2 cellular contexts compared by ENCODE assay signal in the genomic region with DNA sequence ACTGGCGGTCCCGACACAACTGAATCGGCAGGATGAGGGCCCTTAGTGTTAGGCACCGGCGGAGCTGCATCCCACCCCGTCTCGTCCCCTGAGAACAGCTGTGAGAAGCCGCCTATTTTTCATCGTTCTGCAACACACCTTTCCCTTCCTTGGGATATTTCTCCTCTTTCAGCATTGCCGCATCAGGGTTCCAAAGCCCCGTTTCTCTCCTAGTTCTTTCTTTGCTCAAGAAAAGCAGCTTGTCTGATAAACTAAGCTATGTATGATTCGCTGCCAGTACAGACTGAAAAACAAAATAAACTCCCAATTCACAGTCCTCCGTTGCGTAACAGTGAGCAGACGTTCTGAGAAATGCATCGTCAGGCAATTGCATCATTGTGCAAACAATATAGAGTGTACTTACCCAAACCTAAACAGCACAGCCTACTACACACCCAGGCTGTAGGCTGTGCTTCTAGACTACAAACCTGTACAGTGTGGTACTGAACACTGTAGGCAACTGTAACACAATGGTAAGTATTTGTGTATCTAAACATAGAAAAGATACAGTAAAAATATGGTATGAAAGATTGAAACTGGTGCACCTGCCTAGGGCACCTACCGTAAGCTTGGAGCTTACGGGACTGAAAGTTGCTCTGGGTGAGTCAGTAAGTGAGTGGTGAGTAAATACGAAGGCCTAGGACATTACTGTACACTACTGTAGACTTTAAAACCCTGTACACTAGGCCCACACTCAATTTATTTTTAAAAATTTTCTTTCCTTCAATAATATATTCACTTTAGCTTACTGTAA.
A peak's percentile ranks its signal among the peaks of the same experiment; 100 is the strongest.
TF ChIP-seq lines count a peak whose summit lies in the region.

No MANE protein-coding gene starts in this region.

TF ChIP-seq in GM12878, 131 proteins besides CTCF, POLR2A, EP300 and RAD21:
- no peak for TF ChIP-seq SRF (IDR thresholded peaks at IDR 0.05; ENCODE audit: low read depth in 2 of 2, low read length in 2 of 2)

TF ChIP-seq in HepG2, 621 proteins besides CTCF, POLR2A, EP300 and RAD21 (continues in another document):
- no peak for TF ChIP-seq MAF1 (CRISPR knock-in tag; IDR thresholded peaks at IDR 0.05; ENCODE audit: borderline replicate concordance)
- TF ChIP-seq MED1 (CRISPR knock-in tag; IDR thresholded peaks at IDR 0.05) = peak; percentile 39
- no peak for TF ChIP-seq NCOA5 (CRISPR knock-in tag; IDR thresholded peaks at IDR 0.05)
- no peak for TF ChIP-seq HHEX (CRISPR knock-in tag; IDR thresholded peaks at IDR 0.05)
- 0 out of 2 replicates have a peak, but pooled peaks have one; percentile 29 for TF ChIP-seq BATF2 (CRISPR knock-in tag; IDR thresholded peaks at IDR 0.05)
- TF ChIP-seq HNRNPK (IDR thresholded peaks at IDR 0.05; ENCODE audit: low read depth, low read length, poor library complexity, severe bottlenecking) = no peak
- peak; percentile 100 for TF ChIP-seq CEBPG (CRISPR knock-in tag; IDR thresholded peaks at IDR 0.05)
- no peak for TF ChIP-seq MYC (CRISPR knock-in tag; IDR thresholded peaks at IDR 0.05; ENCODE audit: borderline replicate concordance)
- peak; percentile 73 for TF ChIP-seq PHF21A (CRISPR knock-in tag; IDR thresholded peaks at IDR 0.05)
- no peak for TF ChIP-seq ZNF354B (CRISPR knock-in tag; IDR thresholded peaks at IDR 0.05)
- peak; percentile 44; the same call in 1 of the 2 replicates for TF ChIP-seq BCL3 (CRISPR knock-in tag; IDR thresholded peaks at IDR 0.05)
- TF ChIP-seq MYPOP (CRISPR knock-in tag; IDR thresholded peaks at IDR 0.05) = no peak; the same call in 1 of the 2 replicates
- TF ChIP-seq KLF6 (CRISPR knock-in tag; IDR thresholded peaks at IDR 0.05) = peak; percentile 44; the same call in 1 of the 2 replicates
- TF ChIP-seq CENPX (CRISPR knock-in tag; IDR thresholded peaks at IDR 0.05) = no peak
- no peak for TF ChIP-seq PAF1 (CRISPR knock-in tag; IDR thresholded peaks at IDR 0.05)
- TF ChIP-seq DNMT1 (CRISPR knock-in tag; IDR thresholded peaks at IDR 0.05) = no peak
- no peak for TF ChIP-seq ZBTB43 (CRISPR knock-in tag; conservative IDR thresholded peaks at IDR 0.05)
- no peak for TF ChIP-seq ESRRA (CRISPR knock-in tag; IDR thresholded peaks at IDR 0.05; ENCODE audit: low read depth)
- 0 out of 2 replicates have a peak, but pooled peaks have one; percentile 23 for TF ChIP-seq ZBTB38 (CRISPR knock-in tag; IDR thresholded peaks at IDR 0.05)
- TF ChIP-seq PPARG (CRISPR knock-in tag; conservative IDR thresholded peaks at IDR 0.05) = 0 out of 2 replicates have a peak, but pooled peaks have one; percentile 27
- TF ChIP-seq DPF2 (CRISPR knock-in tag; IDR thresholded peaks at IDR 0.05; ENCODE audit: borderline replicate concordance, low read depth) = peak; percentile 72; the same call in 1 of the 2 replicates
- no peak for TF ChIP-seq FOXC1 (CRISPR knock-in tag; IDR thresholded peaks at IDR 0.05; ENCODE audit: borderline replicate concordance)
- 0 out of 2 replicates have a peak, but pooled peaks have one; percentile 43 for TF ChIP-seq DZIP1 (CRISPR knock-in tag; IDR thresholded peaks at IDR 0.05)
- TF ChIP-seq STAT5B (CRISPR knock-in tag; IDR thresholded peaks at IDR 0.05) = 0 out of 2 replicates have a peak, but pooled peaks have one; percentile 35
- TF ChIP-seq JUND (CRISPR knock-in tag; IDR thresholded peaks at IDR 0.05) = peak; percentile 94
- TF ChIP-seq ZNF276 (CRISPR knock-in tag; IDR thresholded peaks at IDR 0.05; ENCODE audit: low read depth) = no peak; the same call in 1 of the 2 replicates
- peak; percentile 32; the same call in 1 of the 2 replicates for TF ChIP-seq SMC3 (IDR thresholded peaks at IDR 0.05; ENCODE audit: low read length)
- TF ChIP-seq CCDC6 (CRISPR knock-in tag; IDR thresholded peaks at IDR 0.05) = no peak
- no peak for TF ChIP-seq ZNF672 (CRISPR knock-in tag; IDR thresholded peaks at IDR 0.05)
- TF ChIP-seq IRF2 (CRISPR knock-in tag; IDR thresholded peaks at IDR 0.05) = no peak
- TF ChIP-seq ZNF709 (CRISPR knock-in tag; IDR thresholded peaks at IDR 0.05) = no peak
- TF ChIP-seq ZNF501 (CRISPR knock-in tag; IDR thresholded peaks at IDR 0.05) = peak; percentile 61; the same call in 1 of the 2 replicates
- no peak for TF ChIP-seq TBX3 (IDR thresholded peaks at IDR 0.05; ENCODE audit: borderline replicate concordance)
- no peak for TF ChIP-seq ZFP41 (CRISPR knock-in tag; IDR thresholded peaks at IDR 0.05; ENCODE audit: borderline replicate concordance)
- peak; percentile 13; the same call in 1 of the 2 replicates for TF ChIP-seq MIER2 (CRISPR knock-in tag; IDR thresholded peaks at IDR 0.05)
- no peak; the same call in 1 of the 2 replicates for TF ChIP-seq GABPB1 (CRISPR knock-in tag; IDR thresholded peaks at IDR 0.05)
- no peak for TF ChIP-seq PLRG1 (conservative IDR thresholded peaks at IDR 0.05)
- no peak for TF ChIP-seq ZNF589 (CRISPR knock-in tag; conservative IDR thresholded peaks at IDR 0.05)
- TF ChIP-seq, protein P1, sequence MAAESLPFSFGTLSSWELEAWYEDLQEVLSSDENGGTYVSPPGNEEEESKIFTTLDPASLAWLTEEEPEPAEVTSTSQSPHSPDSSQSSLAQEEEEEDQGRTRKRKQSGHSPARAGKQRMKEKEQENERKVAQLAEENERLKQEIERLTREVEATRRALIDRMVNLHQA (CRISPR knock-in tag; IDR thresholded peaks at IDR 0.05) = no peak
- peak; percentile 80; the same call in 1 of the 2 replicates for TF ChIP-seq ZNF350 (CRISPR knock-in tag; IDR thresholded peaks at IDR 0.05; ENCODE audit: borderline replicate concordance, low read depth)
- no peak for TF ChIP-seq RBM39 (IDR thresholded peaks at IDR 0.05; ENCODE audit: low read depth, low read length, poor library complexity, severe bottlenecking)
- TF ChIP-seq BCL6 (CRISPR knock-in tag; IDR thresholded peaks at IDR 0.05) = peak; percentile 92
- TF ChIP-seq TBX2 (CRISPR knock-in tag; IDR thresholded peaks at IDR 0.05; ENCODE audit: borderline replicate concordance) = peak; percentile 54; the same call in 1 of the 2 replicates
- TF ChIP-seq ZFP36L2 (CRISPR knock-in tag; IDR thresholded peaks at IDR 0.05) = no peak
- peak; percentile 63; the same call in 1 of the 2 replicates for TF ChIP-seq NFKBIZ (CRISPR knock-in tag; IDR thresholded peaks at IDR 0.05)
- TF ChIP-seq, protein P2, sequence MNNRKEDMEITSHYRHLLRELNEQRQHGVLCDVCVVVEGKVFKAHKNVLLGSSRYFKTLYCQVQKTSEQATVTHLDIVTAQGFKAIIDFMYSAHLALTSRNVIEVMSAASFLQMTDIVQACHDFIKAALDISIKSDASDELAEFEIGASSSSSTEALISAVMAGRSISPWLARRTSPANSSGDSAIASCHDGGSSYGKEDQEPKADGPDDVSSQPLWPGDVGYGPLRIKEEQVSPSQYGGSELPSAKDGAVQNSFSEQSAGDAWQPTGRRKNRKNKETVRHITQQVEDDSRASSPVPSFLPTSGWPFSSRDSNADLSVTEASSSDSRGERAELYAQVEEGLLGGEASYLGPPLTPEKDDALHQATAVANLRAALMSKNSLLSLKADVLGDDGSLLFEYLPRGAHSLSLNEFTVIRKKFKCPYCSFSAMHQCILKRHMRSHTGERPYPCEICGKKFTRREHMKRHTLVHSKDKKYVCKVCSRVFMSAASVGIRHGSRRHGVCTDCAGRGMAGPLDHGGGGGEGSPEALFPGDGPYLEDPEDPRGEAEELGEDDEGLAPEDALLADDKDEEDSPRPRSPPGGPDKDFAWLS (CRISPR knock-in tag; IDR thresholded peaks at IDR 0.05; ENCODE audit: borderline replicate concordance) = no peak
- TF ChIP-seq ATF7 (IDR thresholded peaks at IDR 0.05) = peak; percentile 67
- peak; percentile 92 for TF ChIP-seq ATF7 (CRISPR knock-in tag; IDR thresholded peaks at IDR 0.05)
- no peak for TF ChIP-seq EED (CRISPR knock-in tag; IDR thresholded peaks at IDR 0.05)
- peak; percentile 58; the same call in 1 of the 2 replicates for TF ChIP-seq GATAD1 (CRISPR knock-in tag; IDR thresholded peaks at IDR 0.05)
- no peak for TF ChIP-seq PRDM15 (CRISPR knock-in tag; IDR thresholded peaks at IDR 0.05)
